ENCODE assay signal across 1 cellular context in the genomic region with DNA sequence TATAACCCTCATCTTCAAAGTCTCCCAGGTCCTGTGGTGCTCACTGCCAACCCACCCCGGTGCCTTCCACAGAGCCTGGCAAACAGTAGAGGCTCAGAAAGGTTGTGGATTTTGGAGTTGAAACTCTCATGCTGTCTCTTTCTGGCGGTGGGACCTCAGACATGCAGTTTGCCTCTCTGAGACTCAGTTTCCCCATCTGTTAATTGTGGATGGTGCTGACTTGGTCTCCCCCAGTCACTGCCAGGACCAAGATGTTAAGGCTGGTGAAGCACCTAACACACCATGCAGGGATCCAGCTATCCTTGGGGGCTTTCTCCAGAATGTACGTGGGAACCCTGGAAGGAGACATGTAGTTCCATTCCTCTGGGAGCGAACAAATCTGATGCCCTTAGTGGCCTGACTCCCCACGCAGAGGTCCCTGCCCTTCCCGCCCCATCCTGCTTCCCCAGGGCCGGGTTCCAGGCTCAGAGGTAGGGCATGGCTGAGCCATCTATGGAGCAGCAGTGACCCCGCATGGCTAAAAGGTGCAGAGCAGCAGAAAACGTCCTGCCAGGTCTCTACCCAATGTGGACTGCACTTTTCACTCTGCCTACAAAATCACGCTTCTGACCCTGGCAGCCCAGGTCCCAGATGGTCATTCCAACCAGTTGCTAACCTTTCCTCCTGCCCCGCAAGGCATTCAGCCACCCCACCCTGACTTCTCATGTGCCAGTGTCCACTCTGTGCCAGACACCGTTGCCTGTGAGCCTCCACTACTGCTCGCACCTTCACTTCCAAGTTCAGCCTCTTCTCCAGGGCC.
TF ChIP-seq lines count a peak whose summit lies in the region.

No MANE protein-coding gene starts in this region.

TF ChIP-seq in HepG2, 621 proteins besides CTCF, POLR2A, EP300 and RAD21 (continued from another document and continues in another):
- TF ChIP-seq, protein P1, sequence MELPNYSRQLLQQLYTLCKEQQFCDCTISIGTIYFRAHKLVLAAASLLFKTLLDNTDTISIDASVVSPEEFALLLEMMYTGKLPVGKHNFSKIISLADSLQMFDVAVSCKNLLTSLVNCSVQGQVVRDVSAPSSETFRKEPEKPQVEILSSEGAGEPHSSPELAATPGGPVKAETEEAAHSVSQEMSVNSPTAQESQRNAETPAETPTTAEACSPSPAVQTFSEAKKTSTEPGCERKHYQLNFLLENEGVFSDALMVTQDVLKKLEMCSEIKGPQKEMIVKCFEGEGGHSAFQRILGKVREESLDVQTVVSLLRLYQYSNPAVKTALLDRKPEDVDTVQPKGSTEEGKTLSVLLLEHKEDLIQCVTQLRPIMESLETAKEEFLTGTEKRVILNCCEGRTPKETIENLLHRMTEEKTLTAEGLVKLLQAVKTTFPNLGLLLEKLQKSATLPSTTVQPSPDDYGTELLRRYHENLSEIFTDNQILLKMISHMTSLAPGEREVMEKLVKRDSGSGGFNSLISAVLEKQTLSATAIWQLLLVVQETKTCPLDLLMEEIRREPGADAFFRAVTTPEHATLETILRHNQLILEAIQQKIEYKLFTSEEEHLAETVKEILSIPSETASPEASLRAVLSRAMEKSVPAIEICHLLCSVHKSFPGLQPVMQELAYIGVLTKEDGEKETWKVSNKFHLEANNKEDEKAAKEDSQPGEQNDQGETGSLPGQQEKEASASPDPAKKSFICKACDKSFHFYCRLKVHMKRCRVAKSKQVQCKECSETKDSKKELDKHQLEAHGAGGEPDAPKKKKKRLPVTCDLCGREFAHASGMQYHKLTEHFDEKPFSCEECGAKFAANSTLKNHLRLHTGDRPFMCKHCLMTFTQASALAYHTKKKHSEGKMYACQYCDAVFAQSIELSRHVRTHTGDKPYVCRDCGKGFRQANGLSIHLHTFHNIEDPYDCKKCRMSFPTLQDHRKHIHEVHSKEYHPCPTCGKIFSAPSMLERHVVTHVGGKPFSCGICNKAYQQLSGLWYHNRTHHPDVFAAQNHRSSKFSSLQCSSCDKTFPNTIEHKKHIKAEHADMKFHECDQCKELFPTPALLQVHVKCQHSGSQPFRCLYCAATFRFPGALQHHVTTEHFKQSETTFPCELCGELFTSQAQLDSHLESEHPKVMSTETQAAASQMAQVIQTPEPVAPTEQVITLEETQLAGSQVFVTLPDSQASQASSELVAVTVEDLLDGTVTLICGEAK (IDR thresholded peaks at IDR 0.05), result no peak
- TF ChIP-seq, protein P1 (CRISPR knock-in tag; IDR thresholded peaks at IDR 0.05), result no peak
- no peak for TF ChIP-seq ZNF644 (CRISPR knock-in tag; IDR thresholded peaks at IDR 0.05; ENCODE audit: low read depth)
- TF ChIP-seq, protein P2, sequence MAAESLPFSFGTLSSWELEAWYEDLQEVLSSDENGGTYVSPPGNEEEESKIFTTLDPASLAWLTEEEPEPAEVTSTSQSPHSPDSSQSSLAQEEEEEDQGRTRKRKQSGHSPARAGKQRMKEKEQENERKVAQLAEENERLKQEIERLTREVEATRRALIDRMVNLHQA (CRISPR knock-in tag; IDR thresholded peaks at IDR 0.05), result no peak
- TF ChIP-seq ISL2 (CRISPR knock-in tag; IDR thresholded peaks at IDR 0.05), result no peak
- TF ChIP-seq ESRRA (CRISPR knock-in tag; IDR thresholded peaks at IDR 0.05; ENCODE audit: low read depth), result no peak
- 0 out of 2 replicates have a peak, but pooled peaks have one; percentile 31 for TF ChIP-seq GATAD2A (CRISPR knock-in tag; IDR thresholded peaks at IDR 0.05)
- 0 out of 2 replicates have a peak, but pooled peaks have one; percentile 44 for TF ChIP-seq MYNN (CRISPR knock-in tag; IDR thresholded peaks at IDR 0.05; ENCODE audit: low read depth)
- TF ChIP-seq, protein P3, sequence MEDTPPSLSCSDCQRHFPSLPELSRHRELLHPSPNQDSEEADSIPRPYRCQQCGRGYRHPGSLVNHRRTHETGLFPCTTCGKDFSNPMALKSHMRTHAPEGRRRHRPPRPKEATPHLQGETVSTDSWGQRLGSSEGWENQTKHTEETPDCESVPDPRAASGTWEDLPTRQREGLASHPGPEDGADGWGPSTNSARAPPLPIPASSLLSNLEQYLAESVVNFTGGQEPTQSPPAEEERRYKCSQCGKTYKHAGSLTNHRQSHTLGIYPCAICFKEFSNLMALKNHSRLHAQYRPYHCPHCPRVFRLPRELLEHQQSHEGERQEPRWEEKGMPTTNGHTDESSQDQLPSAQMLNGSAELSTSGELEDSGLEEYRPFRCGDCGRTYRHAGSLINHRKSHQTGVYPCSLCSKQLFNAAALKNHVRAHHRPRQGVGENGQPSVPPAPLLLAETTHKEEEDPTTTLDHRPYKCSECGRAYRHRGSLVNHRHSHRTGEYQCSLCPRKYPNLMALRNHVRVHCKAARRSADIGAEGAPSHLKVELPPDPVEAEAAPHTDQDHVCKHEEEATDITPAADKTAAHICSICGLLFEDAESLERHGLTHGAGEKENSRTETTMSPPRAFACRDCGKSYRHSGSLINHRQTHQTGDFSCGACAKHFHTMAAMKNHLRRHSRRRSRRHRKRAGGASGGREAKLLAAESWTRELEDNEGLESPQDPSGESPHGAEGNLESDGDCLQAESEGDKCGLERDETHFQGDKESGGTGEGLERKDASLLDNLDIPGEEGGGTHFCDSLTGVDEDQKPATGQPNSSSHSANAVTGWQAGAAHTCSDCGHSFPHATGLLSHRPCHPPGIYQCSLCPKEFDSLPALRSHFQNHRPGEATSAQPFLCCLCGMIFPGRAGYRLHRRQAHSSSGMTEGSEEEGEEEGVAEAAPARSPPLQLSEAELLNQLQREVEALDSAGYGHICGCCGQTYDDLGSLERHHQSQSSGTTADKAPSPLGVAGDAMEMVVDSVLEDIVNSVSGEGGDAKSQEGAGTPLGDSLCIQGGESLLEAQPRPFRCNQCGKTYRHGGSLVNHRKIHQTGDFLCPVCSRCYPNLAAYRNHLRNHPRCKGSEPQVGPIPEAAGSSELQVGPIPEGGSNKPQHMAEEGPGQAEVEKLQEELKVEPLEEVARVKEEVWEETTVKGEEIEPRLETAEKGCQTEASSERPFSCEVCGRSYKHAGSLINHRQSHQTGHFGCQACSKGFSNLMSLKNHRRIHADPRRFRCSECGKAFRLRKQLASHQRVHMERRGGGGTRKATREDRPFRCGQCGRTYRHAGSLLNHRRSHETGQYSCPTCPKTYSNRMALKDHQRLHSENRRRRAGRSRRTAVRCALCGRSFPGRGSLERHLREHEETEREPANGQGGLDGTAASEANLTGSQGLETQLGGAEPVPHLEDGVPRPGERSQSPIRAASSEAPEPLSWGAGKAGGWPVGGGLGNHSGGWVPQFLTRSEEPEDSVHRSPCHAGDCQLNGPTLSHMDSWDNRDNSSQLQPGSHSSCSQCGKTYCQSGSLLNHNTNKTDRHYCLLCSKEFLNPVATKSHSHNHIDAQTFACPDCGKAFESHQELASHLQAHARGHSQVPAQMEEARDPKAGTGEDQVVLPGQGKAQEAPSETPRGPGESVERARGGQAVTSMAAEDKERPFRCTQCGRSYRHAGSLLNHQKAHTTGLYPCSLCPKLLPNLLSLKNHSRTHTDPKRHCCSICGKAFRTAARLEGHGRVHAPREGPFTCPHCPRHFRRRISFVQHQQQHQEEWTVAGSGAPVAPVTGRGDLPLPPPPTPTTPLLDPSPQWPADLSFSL (CRISPR knock-in tag; IDR thresholded peaks at IDR 0.05), result no peak
- TF ChIP-seq ZNF138 (CRISPR knock-in tag; IDR thresholded peaks at IDR 0.05; ENCODE audit: low read depth), result 0 out of 2 replicates have a peak, but pooled peaks have one; percentile 39
- TF ChIP-seq, protein P4, sequence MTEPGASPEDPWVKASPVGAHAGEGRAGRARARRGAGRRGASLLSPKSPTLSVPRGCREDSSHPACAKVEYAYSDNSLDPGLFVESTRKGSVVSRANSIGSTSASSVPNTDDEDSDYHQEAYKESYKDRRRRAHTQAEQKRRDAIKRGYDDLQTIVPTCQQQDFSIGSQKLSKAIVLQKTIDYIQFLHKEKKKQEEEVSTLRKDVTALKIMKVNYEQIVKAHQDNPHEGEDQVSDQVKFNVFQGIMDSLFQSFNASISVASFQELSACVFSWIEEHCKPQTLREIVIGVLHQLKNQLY (CRISPR knock-in tag; IDR thresholded peaks at IDR 0.05), result no peak
- TF ChIP-seq KAT8 (CRISPR knock-in tag; IDR thresholded peaks at IDR 0.05), result no peak
- TF ChIP-seq, protein P5, sequence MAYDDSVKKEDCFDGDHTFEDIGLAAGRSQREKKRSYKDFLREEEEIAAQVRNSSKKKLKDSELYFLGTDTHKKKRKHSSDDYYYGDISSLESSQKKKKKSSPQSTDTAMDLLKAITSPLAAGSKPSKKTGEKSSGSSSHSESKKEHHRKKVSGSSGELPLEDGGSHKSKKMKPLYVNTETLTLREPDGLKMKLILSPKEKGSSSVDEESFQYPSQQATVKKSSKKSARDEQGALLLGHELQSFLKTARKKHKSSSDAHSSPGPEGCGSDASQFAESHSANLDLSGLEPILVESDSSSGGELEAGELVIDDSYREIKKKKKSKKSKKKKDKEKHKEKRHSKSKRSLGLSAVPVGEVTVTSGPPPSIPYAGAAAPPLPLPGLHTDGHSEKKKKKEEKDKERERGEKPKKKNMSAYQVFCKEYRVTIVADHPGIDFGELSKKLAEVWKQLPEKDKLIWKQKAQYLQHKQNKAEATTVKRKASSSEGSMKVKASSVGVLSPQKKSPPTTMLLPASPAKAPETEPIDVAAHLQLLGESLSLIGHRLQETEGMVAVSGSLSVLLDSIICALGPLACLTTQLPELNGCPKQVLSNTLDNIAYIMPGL (CRISPR knock-in tag; IDR thresholded peaks at IDR 0.05; ENCODE audit: borderline replicate concordance in 1 of 2, low read depth in 1 of 2), result peak in 1 of 2 experiments; percentile 32; a peak in 1 of 4 replicates
- no peak for TF ChIP-seq ZNF33B (CRISPR knock-in tag; IDR thresholded peaks at IDR 0.05)
- no peak for TF ChIP-seq NFYC (CRISPR knock-in tag; IDR thresholded peaks at IDR 0.05)
- no peak for TF ChIP-seq DMAP1 (CRISPR knock-in tag; IDR thresholded peaks at IDR 0.05)
- no peak for TF ChIP-seq ZNF33A (CRISPR knock-in tag; IDR thresholded peaks at IDR 0.05; ENCODE audit: borderline replicate concordance)
- no peak for TF ChIP-seq RBM22 (optimal IDR thresholded peaks at IDR 0.05; ENCODE audit: low read length)
- TF ChIP-seq, protein P6, sequence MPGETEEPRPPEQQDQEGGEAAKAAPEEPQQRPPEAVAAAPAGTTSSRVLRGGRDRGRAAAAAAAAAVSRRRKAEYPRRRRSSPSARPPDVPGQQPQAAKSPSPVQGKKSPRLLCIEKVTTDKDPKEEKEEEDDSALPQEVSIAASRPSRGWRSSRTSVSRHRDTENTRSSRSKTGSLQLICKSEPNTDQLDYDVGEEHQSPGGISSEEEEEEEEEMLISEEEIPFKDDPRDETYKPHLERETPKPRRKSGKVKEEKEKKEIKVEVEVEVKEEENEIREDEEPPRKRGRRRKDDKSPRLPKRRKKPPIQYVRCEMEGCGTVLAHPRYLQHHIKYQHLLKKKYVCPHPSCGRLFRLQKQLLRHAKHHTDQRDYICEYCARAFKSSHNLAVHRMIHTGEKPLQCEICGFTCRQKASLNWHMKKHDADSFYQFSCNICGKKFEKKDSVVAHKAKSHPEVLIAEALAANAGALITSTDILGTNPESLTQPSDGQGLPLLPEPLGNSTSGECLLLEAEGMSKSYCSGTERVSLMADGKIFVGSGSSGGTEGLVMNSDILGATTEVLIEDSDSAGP (CRISPR knock-in tag; IDR thresholded peaks at IDR 0.05; ENCODE audit: borderline replicate concordance), result peak; percentile 65
- TF ChIP-seq SALL2 (CRISPR knock-in tag; IDR thresholded peaks at IDR 0.05), result no peak
- no peak for TF ChIP-seq ELF4 (CRISPR knock-in tag; IDR thresholded peaks at IDR 0.05; ENCODE audit: borderline replicate concordance)
- TF ChIP-seq, protein P7, sequence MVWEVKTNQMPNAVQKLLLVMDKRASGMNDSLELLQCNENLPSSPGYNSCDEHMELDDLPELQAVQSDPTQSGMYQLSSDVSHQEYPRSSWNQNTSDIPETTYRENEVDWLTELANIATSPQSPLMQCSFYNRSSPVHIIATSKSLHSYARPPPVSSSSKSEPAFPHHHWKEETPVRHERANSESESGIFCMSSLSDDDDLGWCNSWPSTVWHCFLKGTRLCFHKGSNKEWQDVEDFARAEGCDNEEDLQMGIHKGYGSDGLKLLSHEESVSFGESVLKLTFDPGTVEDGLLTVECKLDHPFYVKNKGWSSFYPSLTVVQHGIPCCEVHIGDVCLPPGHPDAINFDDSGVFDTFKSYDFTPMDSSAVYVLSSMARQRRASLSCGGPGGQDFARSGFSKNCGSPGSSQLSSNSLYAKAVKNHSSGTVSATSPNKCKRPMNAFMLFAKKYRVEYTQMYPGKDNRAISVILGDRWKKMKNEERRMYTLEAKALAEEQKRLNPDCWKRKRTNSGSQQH (CRISPR knock-in tag; IDR thresholded peaks at IDR 0.05; ENCODE audit: low read depth), result no peak
